In the genomic region with DNA sequence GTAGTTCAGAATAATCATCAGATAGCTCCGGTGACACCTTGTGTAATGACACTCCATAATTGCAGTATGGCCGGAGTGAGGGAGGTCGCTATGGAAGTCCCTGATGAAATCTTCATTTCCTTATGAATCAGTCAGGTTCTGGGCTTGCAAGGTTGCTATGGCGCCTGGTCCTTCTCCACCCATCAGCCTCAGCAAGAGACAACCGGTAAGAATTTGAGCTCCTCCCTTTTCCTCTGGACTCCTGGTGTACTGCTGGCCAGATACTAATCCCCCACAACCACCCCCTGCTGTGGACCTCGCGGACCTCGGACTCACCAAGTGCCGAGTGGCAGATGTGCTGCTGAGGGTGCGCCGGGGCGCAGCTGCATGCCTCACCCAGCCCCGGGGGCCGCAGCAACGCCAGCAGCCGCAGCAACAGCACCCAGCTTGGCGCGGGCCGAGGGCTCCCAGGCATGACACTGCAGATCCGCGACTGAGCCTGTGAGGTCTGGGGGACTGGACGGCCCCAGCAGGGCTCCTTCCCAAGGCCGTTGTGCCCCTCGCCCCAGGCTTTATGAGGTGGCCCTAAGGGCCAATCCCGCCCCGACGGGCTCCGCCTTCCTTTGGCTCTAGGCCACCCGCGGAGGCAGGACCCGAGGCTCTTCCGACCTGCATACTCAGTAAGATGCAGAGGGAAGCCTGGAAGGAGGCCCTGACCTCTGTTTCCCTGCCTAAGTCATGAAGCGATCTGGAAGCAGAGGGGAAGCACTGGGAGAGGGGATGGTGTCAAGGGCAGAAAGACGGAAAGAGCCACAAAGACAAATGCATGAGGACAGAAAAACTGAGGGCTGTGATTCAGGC, we compare ENCODE assay signal across 8 cellular contexts. TPM values are rescaled to one million over a fixed set of nuclear protein-coding genes. Genes with fewer than 3 reads are reported as not detected.
DNase-seq lines count a peak whose midpoint lies in the region; ATAC-seq and TF ChIP-seq lines count a peak whose summit lies in the region.

TSS of gene TIMP4 (minus strand) at position 526 of the 840 bp plus-strand sequence. CDS start at position 454, 72 bp downstream.

- peak within 1 kb of the TSS; percentile 47 for H3K4me3 Mint-ChIP-seq in dendritic cell treated with granulocyte-macrophage colony-stimulating factor and Interleukin-4, amounts not matched to agents 40 ng/mL and 50 ng/mL, for 4 days

- peak within 1 kb of the TSS; percentile 3 for H3K27ac Mint-ChIP-seq in dendritic cell treated with granulocyte-macrophage colony-stimulating factor and Interleukin-4, amounts not matched to agents 40 ng/mL and 50 ng/mL, for 4 days

- no peak for TF ChIP-seq CTCF in lower leg skin (IDR thresholded peaks at IDR 0.05)
- no peak for TF ChIP-seq CTCF in tibial nerve (IDR thresholded peaks at IDR 0.05)

- 14 to 17% methylated on average over 22 to 25 of the region's 34 CpGs for WGBS in lower leg skin, 2 donors
- 14 to 17% methylated on average over 19 to 20 of the region's 34 CpGs for WGBS in tibial nerve, 2 donors

- peak; percentile 8 for DNase-seq in NCI-H510A treated with DMSO at 0.1 percent for 48 hours (lab: John Stamatoyannopoulos, UW)
- DNase-seq in NCI-H510A (lab: John Stamatoyannopoulos, UW): no peak
- DNase-seq in lower leg skin (ENCODE audit: low spot score in 2 of 2): peak in 1 of 2 donors; percentile 89
- DNase-seq in tibial nerve (ENCODE audit: low spot score in 2 of 2): peak; percentile 24 to 42
- DNase-seq in NCI-H187 treated with DMSO at 0.1 percent for 48 hours (lab: John Stamatoyannopoulos, UW): no peak

- H3K36me3 Mint-ChIP-seq in dendritic cell treated with granulocyte-macrophage colony-stimulating factor and Interleukin-4, amounts not matched to agents 40 ng/mL and 50 ng/mL, for 4 days (ENCODE audit: low read depth): no peaks in the 10 kb centered on the region

- peaks cover 0 to 26% (median 0%) of the 10 kb centered on the region in 4 donors for H3K4me1 ChIP-seq in tibial nerve

- intact Hi-C loops in dendritic cell treated with granulocyte-macrophage colony-stimulating factor and Interleukin-4, amounts not matched to agents 40 ng/mL and 50 ng/mL, for 4 days (cut with micrococcal nuclease): no loop called here
- intact Hi-C loops in lower leg skin (cut with DNase I; ENCODE audit: low total_unique reads): no loop called here

- H3K9me3 Mint-ChIP-seq in dendritic cell treated with granulocyte-macrophage colony-stimulating factor and Interleukin-4, amounts not matched to agents 40 ng/mL and 50 ng/mL, for 4 days: no peaks in the 10 kb centered on the region

- no peak for ATAC-seq in HG02588 (IDR thresholded peaks at IDR 0.05; ENCODE audit: unreplicated experiment)
- no peak for ATAC-seq in HG03280 (IDR thresholded peaks at IDR 0.05; ENCODE audit: unreplicated experiment)

- TF ChIP-seq EP300 in tibial nerve (IDR thresholded peaks at IDR 0.05): peak in 1 of 2 donors; percentile 14

- peaks cover 30% of the 10 kb centered on the region for H3K27me3 Mint-ChIP-seq in dendritic cell treated with granulocyte-macrophage colony-stimulating factor and Interleukin-4, amounts not matched to agents 40 ng/mL and 50 ng/mL, for 4 days

- H3K4me3 ChIP-seq in lower leg skin (ENCODE audit: low read depth, poor library complexity, severe bottlenecking) (no peak within 1 kb of the TSS), tibial nerve (peak within 1 kb of the TSS; percentile 15 to 51 (median 44))

- H3K4me1 Mint-ChIP-seq in dendritic cell treated with granulocyte-macrophage colony-stimulating factor and Interleukin-4, amounts not matched to agents 40 ng/mL and 50 ng/mL, for 4 days (ENCODE audit: low read depth): peaks cover 23% of the 10 kb centered on the region

- H3K27ac ChIP-seq in tibial nerve: peak within 1 kb of the TSS in 3 of 4 donors; percentile 64 to 74 (median 71)

- TF ChIP-seq POLR2A in lower leg skin (IDR thresholded peaks at IDR 0.05): no peak
- TF ChIP-seq POLR2A in tibial nerve (IDR thresholded peaks at IDR 0.05): no peak

- H3K36me3 ChIP-seq in tibial nerve: peaks cover 0 to 2% (median 0%) of the 10 kb centered on the region in 3 donors

- no peaks in the 10 kb centered on the region for H3K27me3 ChIP-seq in tibial nerve

- no peaks in the 10 kb centered on the region for H3K9me3 ChIP-seq in tibial nerve

RNA-seq across cellular contexts. Expression of gene TIMP4, which starts in this region (rescaled TPM):
- total RNA-seq in lower leg skin (10 to 100 TPM in 3 of 4 donors, 1 to 10 TPM in 1; 5.2 to 16.5 (median 14.4) TPM), tibial nerve (100 to 1,000 TPM in 1 of 4 donors, 10 to 100 TPM in 3; 40.2 to 124 (median 48.4) TPM)

Comparison
In these comparisons a context has a peak if more than half of its experiments do, and no peak if none do; other contexts are left out.
1. DNase-seq: peak in NCI-H510A treated with DMSO at 0.1 percent for 48 hours (single experiment) and tibial nerve (2 of 2); none in NCI-H510A (single experiment) and NCI-H187 treated with DMSO at 0.1 percent for 48 hours (single experiment).